ENCODE assay signal across 8 cellular contexts in genomic region chr3:36792342-36792741, GRCh38. TPM values are rescaled to one million over a fixed set of nuclear protein-coding genes. Genes with fewer than 3 reads are reported as not detected.
A peak's percentile ranks its signal among the peaks of the same experiment; 100 is the strongest.
DNase-seq lines count a peak whose midpoint lies in the region; ATAC-seq, FAIRE-seq and TF ChIP-seq lines count a peak whose summit lies in the region.

No MANE protein-coding gene starts in this region.

- BruUV-seq in GM12878 (replicated peaks; lab: Mats Ljungman, UMichigan) = no TSS peak

- no peak for TF ChIP-seq EP300 in GM12878 (IDR thresholded peaks at IDR 0.05; ENCODE audit: borderline replicate concordance in 1 of 2, control insufficient read depth in 1 of 2, low read depth in 2 of 2, low read length in 2 of 2)

- RAD21 ChIA-PET in GM12878 (lab: Charles Lee; ENCODE audit: unreplicated experiment) = interaction anchor here (0.9 to 2.7 kb wide), 3 partner anchors 76 to 168 kb away, joined by 3 to 19 read pairs (median 6); no protein-coding TSS in a partner anchor

- TF ChIP-seq RAD21 in GM12878 (IDR thresholded peaks at IDR 0.05; ENCODE audit: insufficient read depth, low read depth, low read length) = peak; percentile 72

- SMC1A ChIA-PET in GM12878 (lab: Charles Lee; ENCODE audit: uncharacterized antibody, unreplicated experiment) = interaction anchor here (1.1 to 1.7 kb wide), 2 partner anchors 77 to 163 kb away, joined by 4 to 7 read pairs; no protein-coding TSS in a partner anchor

- H3K4me2 ChIP-seq in GM12878 (ENCODE audit: control insufficient read depth, insufficient read depth) = no peak overlapping the region

- no peak overlapping the region for H3K27ac ChIP-seq in GM12878 (ENCODE audit: control insufficient read depth, insufficient read depth)

- H3K79me2 ChIP-seq in GM12878 (ENCODE audit: control insufficient read depth, insufficient read depth, low read length) = no peaks in the 10 kb centered on the region

- FAIRE-seq in GM12878 (lab: Jason Lieb, UNC) = no peak

- no peaks in the 10 kb centered on the region for H4K20me1 ChIP-seq in GM12878 (ENCODE audit: control insufficient read depth, insufficient read depth)

- H3K27ac Mint-ChIP-seq in progenitor cell of endocrine pancreas = no peak overlapping the region

- intact Hi-C loops in GM12878 (cut with micrococcal nuclease; ENCODE audit: unreplicated experiment) = loop anchor here (1.0 to 10.0 kb wide), 3 partner anchors 77 to 422 kb away; no protein-coding TSS in a partner anchor

- no peaks in the 10 kb centered on the region for H3K36me3 Mint-ChIP-seq in progenitor cell of endocrine pancreas (ENCODE audit: insufficient read depth)

- in situ Hi-C loops in GM13977 (cut with MboI; ENCODE audit: low pct_unique_long_range_greater_than_20kb, low sequenced_read_pairs, unreplicated experiment) = no loop called here
- in situ Hi-C loops in GM12878 (cut with MboI) = no loop called here

- no peaks in the 10 kb centered on the region for H3K9me3 ChIP-seq in GM12878 (replicated peaks; ENCODE audit: control insufficient read depth, insufficient read depth, low read length)

- peak; percentile 51 for TF ChIP-seq CTCF in AG10803 (conservative IDR thresholded peaks at IDR 0.05; ENCODE audit: low read length)
- TF ChIP-seq CTCF in GM13977 (IDR thresholded peaks at IDR 0.05; ENCODE audit: extremely low read depth, insufficient read depth, missing control alignments) = peak; percentile 42
- peak; percentile 44 to 53 (median 53); a peak in 5 of 6 replicates for TF ChIP-seq CTCF in GM12878 (IDR thresholded peaks at IDR 0.05 in 2 of 3, conservative IDR thresholded peaks at IDR 0.05 in 1 of 3; ENCODE audit: control insufficient read depth in 2 of 3, extremely low read depth in 1 of 3, insufficient read depth in 1 of 3, low read depth in 3 of 3, low read length in 3 of 3)
- peak; percentile 56 for TF ChIP-seq CTCF in progenitor cell of endocrine pancreas (IDR thresholded peaks at IDR 0.05; ENCODE audit: unreplicated experiment)

- H3K4me3 Mint-ChIP-seq in progenitor cell of endocrine pancreas (ENCODE audit: low read depth) = no peak overlapping the region

- 22% methylated on average over 4 of the region's 4 CpGs for WGBS in GM12878 (ENCODE audit: insufficient coverage, insufficient replicate concordance, low lambda C conversion rate, missing lambda C conversion rate)

- peaks cover 0 to 2% of the 10 kb centered on the region in 2 experiments; a peak in 1 of 4 replicates for H3K27me3 ChIP-seq in GM12878 (replicated peaks in 1 of 2; ENCODE audit: control insufficient read depth in 2 of 2, insufficient read depth in 2 of 2, low read length in 1 of 2)

- CTCF ChIA-PET in GM12878 (lab: Yijun Ruan, JAX) = interaction anchor here (1.0 to 2.6 kb wide), 5 partner anchors 10 to 168 kb away, joined by 3 to 25 read pairs (median 4); no protein-coding TSS in a partner anchor

- no peak overlapping the region for H3K9ac ChIP-seq in GM12878 (ENCODE audit: control insufficient read depth, insufficient read depth, low read length)

- no peak for TF ChIP-seq POLR2A in GM12878 (IDR thresholded peaks at IDR 0.05; ENCODE audit: low read depth, low read length)

- no peak overlapping the region for H2AFZ ChIP-seq in GM12878 (ENCODE audit: control insufficient read depth, low read depth, low read length)

- no peaks in the 10 kb centered on the region for H3K36me3 ChIP-seq in GM12878 (ENCODE audit: control insufficient read depth in 2 of 2, insufficient read depth in 2 of 2, low read length in 1 of 2)

- ATAC-seq in GM12878 = peak; percentile 92

- peaks cover 9% of the 10 kb centered on the region for H3K4me1 Mint-ChIP-seq in progenitor cell of endocrine pancreas (ENCODE audit: low read depth)

- H3K27me3 Mint-ChIP-seq in progenitor cell of endocrine pancreas = peaks cover 17% of the 10 kb centered on the region

- no peaks in the 10 kb centered on the region for H3K4me1 ChIP-seq in GM12878 (ENCODE audit: control insufficient read depth, insufficient read depth, low read length)

- POLR2A ChIA-PET in GM12878 (lab: Charles Lee) = no interaction called here

- H3K4me3 ChIP-seq in AG10803 (ENCODE audit: low read length) = no peak overlapping the region
- no peak overlapping the region for H3K4me3 ChIP-seq in GM12878

- peak; percentile 13 for DNase-seq in AG10803 (ENCODE audit: low read depth)
- peak; percentile 22 for DNase-seq in GM13977 (ENCODE audit: low spot score)
- DNase-seq in M059J (ENCODE audit: low read depth) = peak; percentile 24
- no peak for DNase-seq in GM12878 (ENCODE audit: low read depth, low spot score)
- DNase-seq in progenitor cell of endocrine pancreas (ENCODE audit: low spot score, unreplicated experiment) = peak; percentile 14
- DNase-seq in NCI-H774 (lab: John Stamatoyannopoulos, UW) = no peak
- no peak for DNase-seq in NCI-H510A treated with DMSO at 0.1 percent for 48 hours (lab: John Stamatoyannopoulos, UW)
- DNase-seq in activated effector memory CD4-positive, alpha-beta T cell treated with anti-CD3 and anti-CD28 coated beads, Interleukin-2, amount 50 U/mL, for 16 hours = no peak

- no peaks in the 10 kb centered on the region for H3K9me3 Mint-ChIP-seq in progenitor cell of endocrine pancreas (ENCODE audit: low read depth)

TF ChIP-seq in GM12878, 131 proteins besides CTCF, POLR2A, EP300 and RAD21:
- TF ChIP-seq EED (IDR thresholded peaks at IDR 0.05; ENCODE audit: low read depth) (no peak), JUND (IDR thresholded peaks at IDR 0.05; ENCODE audit: low read depth, low read length) (no peak), KAT2A (conservative IDR thresholded peaks at IDR 0.05; ENCODE audit: control insufficient read depth, low read depth, low read length) (no peak), NRF1 (conservative IDR thresholded peaks at IDR 0.05; ENCODE audit: low read depth, low read length) (no peak), ZBTB33 (IDR thresholded peaks at IDR 0.05) (no peak), SMC3 (IDR thresholded peaks at IDR 0.05; ENCODE audit: borderline replicate concordance, low read length) (peak; percentile 49; the same call in 1 of the 2 replicates), ZBED1 (IDR thresholded peaks at IDR 0.05; ENCODE audit: borderline replicate concordance) (no peak)
TF ChIP-seq in GM12878: peak in this region for 1.

RNA-seq across cellular contexts. Expression of gene DCLK3, which starts 28.0 kb away (rescaled TPM):
- not detected in 2 replicates for total RNA-seq in M059J (2014; rRNA removed; shearing (Covaris generic))
- not detected in 2 replicates for total RNA-seq in GM12878 (2013; cell fraction: nucleolus; rRNA removed)
- not detected in 2 replicates for total RNA-seq in GM12878 (2014; rRNA removed)
- not detected in 2 replicates for total RNA-seq in GM12878 (2014; rRNA removed; fragmentation: Illumina TruSeq; extraction: Trizol)
- not detected in 2 replicates for total RNA-seq in GM12878 (2021)
- not detected for polyA plus RNA-seq in GM12878 (2011; ENCODE audit: low read depth)
- not detected in 2 replicates for polyA plus RNA-seq in GM12878 (2011; rRNA removed)
- polyA plus RNA-seq in GM12878 (2011; cell fraction: cytosol; rRNA removed) = not detected in 2 replicates
- not detected in 2 replicates for polyA plus RNA-seq in GM12878 (2011; cell fraction: nucleus; rRNA removed)
- not detected in 2 replicates for polyA plus RNA-seq in GM12878 (2012)
- polyA plus RNA-seq in GM12878 (2014; fragmentation: Illumina TruSeq; extraction: Trizol) = not detected in 2 replicates
- not detected for polyA plus RNA-seq in GM12878 (2014; fragmentation: Nextera tagmentation; extraction: Ambion mirVana)
- not detected in 2 replicates for polyA plus RNA-seq in GM12878 (2014; rRNA removed)
- polyA plus RNA-seq in GM12878 (2016; fragmentation: Nextera tagmentation; extraction: Ambion mirVana) = not detected
- not detected in 2 replicates for polyA minus RNA-seq in GM12878 (2011; rRNA and poly(A)+ RNA removed)
- polyA minus RNA-seq in GM12878 (2011; cell fraction: cytosol; rRNA and poly(A)+ RNA removed) = not detected in 2 replicates
- not detected in 2 replicates for polyA minus RNA-seq in GM12878 (2011; cell fraction: nucleus; rRNA and poly(A)+ RNA removed)
- 0.11 and 0.12 TPM in 2 replicates for total RNA-seq in progenitor cell of endocrine pancreas

Comparison
In these comparisons a context has a peak if more than half of its experiments do, and no peak if none do; other contexts are left out.
1. DNase-seq: peak in AG10803 (single experiment), GM13977 (single experiment), M059J (single experiment) and progenitor cell of endocrine pancreas (single experiment); none in GM12878 (single experiment), NCI-H774 (single experiment), NCI-H510A treated with DMSO at 0.1 percent for 48 hours (single experiment) and activated effector memory CD4-positive, alpha-beta T cell treated with anti-CD3 and anti-CD28 coated beads, Interleukin-2, amount 50 U/mL, for 16 hours (single experiment).
2. Peak in every context shown above with its lines, with median percentiles within 50 percentile points of each other: CTCF ChIP-seq.